In genomic region chr7:136956232-136956631, GRCh38 we compare ENCODE assay signal across 1 cellular context.
TF ChIP-seq lines count a peak whose summit lies in the region.

No MANE protein-coding gene starts in this region.

TF ChIP-seq in IMR-90, 13 proteins besides CTCF, POLR2A, EP300 and RAD21:
- TF ChIP-seq NFE2L2 (IDR thresholded peaks at IDR 0.05; ENCODE audit: low read depth, low read length) (no peak), MAZ (IDR thresholded peaks at IDR 0.05; ENCODE audit: borderline replicate concordance, low read depth, low read length) (no peak), RCOR1 (IDR thresholded peaks at IDR 0.05; ENCODE audit: insufficient replicate concordance, low read length) (no peak), FOS (IDR thresholded peaks at IDR 0.05; ENCODE audit: low read depth, low read length) (peak; percentile 37; the same call in 1 of the 2 replicates), BHLHE40 (IDR thresholded peaks at IDR 0.05; ENCODE audit: low read depth, low read length) (no peak), CHD1 (IDR thresholded peaks at IDR 0.05; ENCODE audit: low read depth, low read length) (no peak), MAFK (IDR thresholded peaks at IDR 0.05; ENCODE audit: low read depth, low read length) (no peak), RFX5 (IDR thresholded peaks at IDR 0.05; ENCODE audit: low read depth, low read length) (no peak), CEBPB (IDR thresholded peaks at IDR 0.05; ENCODE audit: low read depth, low read length) (0 out of 2 replicates have a peak, but pooled peaks have one; percentile 6), MXI1 (IDR thresholded peaks at IDR 0.05; ENCODE audit: borderline replicate concordance, low read depth, low read length) (no peak)
- TF ChIP-seq, protein P1, sequence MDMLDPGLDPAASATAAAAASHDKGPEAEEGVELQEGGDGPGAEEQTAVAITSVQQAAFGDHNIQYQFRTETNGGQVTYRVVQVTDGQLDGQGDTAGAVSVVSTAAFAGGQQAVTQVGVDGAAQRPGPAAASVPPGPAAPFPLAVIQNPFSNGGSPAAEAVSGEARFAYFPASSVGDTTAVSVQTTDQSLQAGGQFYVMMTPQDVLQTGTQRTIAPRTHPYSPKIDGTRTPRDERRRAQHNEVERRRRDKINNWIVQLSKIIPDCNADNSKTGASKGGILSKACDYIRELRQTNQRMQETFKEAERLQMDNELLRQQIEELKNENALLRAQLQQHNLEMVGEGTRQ (IDR thresholded peaks at IDR 0.05; ENCODE audit: low read depth, low read length) = no peak
